ENCODE assay signal across 8 cellular contexts in the genomic region with DNA sequence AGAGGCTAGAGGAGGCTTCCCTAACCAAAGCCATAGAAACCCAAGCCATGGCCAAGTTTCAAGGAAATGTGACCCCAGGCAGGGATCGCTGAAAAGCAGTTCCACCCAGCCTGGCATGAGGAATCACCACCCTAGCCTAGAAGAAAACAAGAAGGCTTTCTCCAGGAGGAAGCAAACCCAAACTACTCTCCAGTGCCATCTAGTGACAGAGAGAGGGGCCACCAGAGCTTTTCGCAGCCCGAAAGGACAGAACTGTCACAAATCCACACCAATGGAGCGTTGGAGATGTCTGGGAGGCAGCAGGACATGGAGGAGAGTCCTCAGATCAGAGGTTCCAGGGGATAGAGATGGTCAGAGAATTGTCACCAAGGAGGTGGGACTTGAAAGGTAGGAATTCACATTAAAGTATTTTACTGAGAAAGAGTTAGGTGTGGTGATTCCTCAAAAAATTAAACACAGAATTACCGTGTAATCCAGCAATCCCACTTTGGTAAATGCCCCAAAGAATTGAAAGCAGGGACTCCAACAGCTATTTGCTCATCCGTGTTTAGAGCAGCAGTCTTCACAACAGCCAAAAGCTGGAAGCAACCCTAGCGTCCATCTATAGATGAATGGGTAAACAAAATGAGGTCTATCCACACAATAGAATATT.
DNase-seq lines count a peak whose midpoint lies in the region; ATAC-seq, FAIRE-seq and TF ChIP-seq lines count a peak whose summit lies in the region.

No MANE protein-coding gene starts in this region.

- intact Hi-C loops in pancreas (cut with DNase I), result loop anchor here in 2 of 3 donors (10.0 kb wide), 2 partner anchors 122 to 402 kb away; no protein-coding TSS in a partner anchor

- TF ChIP-seq CTCF in gastroesophageal sphincter (IDR thresholded peaks at IDR 0.05), result peak in 3 of 4 experiments; percentile 42 to 78 (median 59)
- TF ChIP-seq CTCF in pancreas (IDR thresholded peaks at IDR 0.05), result peak; percentile 41 to 76 (median 68)

- no peaks in the 10 kb centered on the region for H3K36me3 Mint-ChIP-seq in activated T-helper 17 cell treated with anti-CD3 and anti-CD28 coated beads, Interleukin-2, amount 50 U/mL, for 72 hours (ENCODE audit: low read depth)

- no peaks in the 10 kb centered on the region for H3K9me3 Mint-ChIP-seq in activated T-helper 17 cell treated with anti-CD3 and anti-CD28 coated beads, Interleukin-2, amount 50 U/mL, for 72 hours

- WGBS in gastroesophageal sphincter (ENCODE audit: low coverage in 1 of 2), 2 donors, result 14 to 60% methylated on average over 2 to 7 of the region's 7 CpGs
- 19 to 23% methylated on average over 7 of the region's 7 CpGs for WGBS in pancreas, 2 donors

- no peaks in the 10 kb centered on the region for H3K36me3 ChIP-seq in gastroesophageal sphincter
- H3K36me3 ChIP-seq in pancreas, result no peaks in the 10 kb centered on the region

- H3K4me1 ChIP-seq in gastroesophageal sphincter (no peaks in the 10 kb centered on the region), pancreas (no peaks in the 10 kb centered on the region)

- H3K9me3 ChIP-seq in gastroesophageal sphincter (peaks cover 0 to 11% (median 0%) of the 10 kb centered on the region in 3 donors), pancreas (no peaks in the 10 kb centered on the region)

- no peak overlapping the region for H3K27ac Mint-ChIP-seq in activated T-helper 17 cell treated with anti-CD3 and anti-CD28 coated beads, Interleukin-2, amount 50 U/mL, for 72 hours

- no peak for TF ChIP-seq POLR2A in gastroesophageal sphincter (IDR thresholded peaks at IDR 0.05)

- peak; percentile 62 for DNase-seq in COR-L47 (lab: John Stamatoyannopoulos, UW)
- peak; percentile 23 for DNase-seq in HS-5 (ENCODE audit: low read depth)
- DNase-seq in OCI-M1 (lab: John Stamatoyannopoulos, UW), result peak; percentile 76
- peak in 4 of 6 donors; percentile 16 to 67 (median 50) for DNase-seq in pancreas

- peaks cover 95% of the 10 kb centered on the region for H3K27me3 ChIP-seq in gastroesophageal sphincter
- peaks cover 0 to 11% (median 0%) of the 10 kb centered on the region in 4 donors for H3K27me3 ChIP-seq in pancreas

- no peak for FAIRE-seq in pancreas (lab: Jason Lieb, UNC)

- H3K27me3 Mint-ChIP-seq in activated T-helper 17 cell treated with anti-CD3 and anti-CD28 coated beads, Interleukin-2, amount 50 U/mL, for 72 hours, result peaks cover 32% of the 10 kb centered on the region

- no peak for TF ChIP-seq EP300 in gastroesophageal sphincter (IDR thresholded peaks at IDR 0.05)

- peaks cover 5% of the 10 kb centered on the region for H3K4me1 Mint-ChIP-seq in activated T-helper 17 cell treated with anti-CD3 and anti-CD28 coated beads, Interleukin-2, amount 50 U/mL, for 72 hours

- no peak overlapping the region for H3K27ac ChIP-seq in gastroesophageal sphincter
- H3K27ac ChIP-seq in pancreas, result no peak overlapping the region

- peak; percentile 60 for ATAC-seq in activated T-helper 17 cell treated with anti-CD3 and anti-CD28 coated beads, Interleukin-2, amount 50 U/mL, for 72 hours (replicated peaks)
- ATAC-seq in gastroesophageal sphincter (peak; percentile 43), pancreas (peak in 3 of 4 donors; percentile 83 to 93 (median 87)), GM19324 (IDR thresholded peaks at IDR 0.05; ENCODE audit: low FRiP score, unreplicated experiment) (no peak), GM21576 (IDR thresholded peaks at IDR 0.05; ENCODE audit: unreplicated experiment) (no peak)

- H3K4me3 ChIP-seq in gastroesophageal sphincter (no peak overlapping the region), pancreas (no peak overlapping the region)

- H3K4me3 Mint-ChIP-seq in activated T-helper 17 cell treated with anti-CD3 and anti-CD28 coated beads, Interleukin-2, amount 50 U/mL, for 72 hours, result no peak overlapping the region

Comparison
In these comparisons a context has a peak if more than half of its experiments do, and no peak if none do; other contexts are left out.
1. DNase-seq: peak in every context shown above with its lines; median percentile 76 in OCI-M1; 62 in COR-L47; 50 in pancreas; 23 in HS-5.
2. ATAC-seq: peak in activated T-helper 17 cell treated with anti-CD3 and anti-CD28 coated beads, Interleukin-2, amount 50 U/mL, for 72 hours (single experiment), gastroesophageal sphincter (single experiment) and pancreas (3 of 4); none in GM19324 (single experiment) and GM21576 (single experiment).